ENCODE assay signal across 1 cellular context in genomic region chr11:34890812-34891211, GRCh38.
TF ChIP-seq lines count a peak whose summit lies in the region.

No MANE protein-coding gene starts in this region.

TF ChIP-seq in HepG2, 621 proteins besides CTCF, POLR2A, EP300 and RAD21 (continued from another document):
- no peak for TF ChIP-seq KIAA2018 (CRISPR knock-in tag; IDR thresholded peaks at IDR 0.05; ENCODE audit: borderline replicate concordance)
- peak; percentile 81 for TF ChIP-seq STAG1 (CRISPR knock-in tag; IDR thresholded peaks at IDR 0.05)
- TF ChIP-seq ZNF354B (CRISPR knock-in tag; IDR thresholded peaks at IDR 0.05), result no peak
- TF ChIP-seq SMC3 (IDR thresholded peaks at IDR 0.05; ENCODE audit: low read length), result peak; percentile 73
- no peak for TF ChIP-seq NFRKB (IDR thresholded peaks at IDR 0.05)
- no peak for TF ChIP-seq ETS1 (CRISPR knock-in tag; IDR thresholded peaks at IDR 0.05)
- TF ChIP-seq RCOR2 (CRISPR knock-in tag; IDR thresholded peaks at IDR 0.05), result no peak
- no peak for TF ChIP-seq HNRNPUL1 (IDR thresholded peaks at IDR 0.05; ENCODE audit: low read depth, low read length)
